ENCODE assay signal across 1 cellular context in the genomic region with DNA sequence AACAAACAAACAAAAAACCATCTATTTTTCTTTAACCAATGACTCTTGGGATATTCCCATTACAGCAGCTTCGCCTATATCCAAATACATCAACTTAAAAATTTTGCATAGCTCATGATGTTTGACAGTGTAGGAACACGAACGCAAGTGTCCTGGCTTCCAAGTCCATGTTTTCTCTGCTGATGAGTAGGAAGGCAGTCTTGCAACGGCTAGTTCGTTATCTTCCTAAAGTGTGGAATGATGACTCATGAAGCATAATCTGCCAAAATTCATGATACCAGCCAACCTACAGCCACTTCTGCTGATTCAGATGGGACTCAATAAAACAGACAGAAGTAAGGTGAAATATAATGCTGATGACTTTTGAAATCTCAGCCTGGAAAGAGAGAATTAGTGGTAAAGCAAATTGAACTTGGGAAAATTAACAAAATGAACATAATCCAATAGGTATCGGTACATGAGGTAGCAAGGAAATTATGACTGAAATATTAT.
A peak's percentile ranks its signal among the peaks of the same experiment; 100 is the strongest.
TF ChIP-seq lines count a peak whose summit lies in the region.

No MANE protein-coding gene starts in this region.

TF ChIP-seq in K562, 482 proteins besides CTCF, POLR2A, EP300 and RAD21 (continues in another document):
- TF ChIP-seq, protein P1, sequence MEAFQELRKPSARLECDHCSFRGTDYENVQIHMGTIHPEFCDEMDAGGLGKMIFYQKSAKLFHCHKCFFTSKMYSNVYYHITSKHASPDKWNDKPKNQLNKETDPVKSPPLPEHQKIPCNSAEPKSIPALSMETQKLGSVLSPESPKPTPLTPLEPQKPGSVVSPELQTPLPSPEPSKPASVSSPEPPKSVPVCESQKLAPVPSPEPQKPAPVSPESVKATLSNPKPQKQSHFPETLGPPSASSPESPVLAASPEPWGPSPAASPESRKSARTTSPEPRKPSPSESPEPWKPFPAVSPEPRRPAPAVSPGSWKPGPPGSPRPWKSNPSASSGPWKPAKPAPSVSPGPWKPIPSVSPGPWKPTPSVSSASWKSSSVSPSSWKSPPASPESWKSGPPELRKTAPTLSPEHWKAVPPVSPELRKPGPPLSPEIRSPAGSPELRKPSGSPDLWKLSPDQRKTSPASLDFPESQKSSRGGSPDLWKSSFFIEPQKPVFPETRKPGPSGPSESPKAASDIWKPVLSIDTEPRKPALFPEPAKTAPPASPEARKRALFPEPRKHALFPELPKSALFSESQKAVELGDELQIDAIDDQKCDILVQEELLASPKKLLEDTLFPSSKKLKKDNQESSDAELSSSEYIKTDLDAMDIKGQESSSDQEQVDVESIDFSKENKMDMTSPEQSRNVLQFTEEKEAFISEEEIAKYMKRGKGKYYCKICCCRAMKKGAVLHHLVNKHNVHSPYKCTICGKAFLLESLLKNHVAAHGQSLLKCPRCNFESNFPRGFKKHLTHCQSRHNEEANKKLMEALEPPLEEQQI (IDR thresholded peaks at IDR 0.05): peak; percentile 17; the same call in 1 of the 2 replicates
- TF ChIP-seq TAF9B (IDR thresholded peaks at IDR 0.05; ENCODE audit: partially characterized antibody) (peak; percentile 45), TAF1 (IDR thresholded peaks at IDR 0.05; ENCODE audit: control insufficient read depth, extremely low read depth, insufficient read depth, low read length, severe bottlenecking) (no peak), THRAP3 (IDR thresholded peaks at IDR 0.05; ENCODE audit: borderline replicate concordance) (0 out of 2 replicates have a peak, but pooled peaks have one; percentile 12), CBFA2T3 (IDR thresholded peaks at IDR 0.05) (peak; percentile 83), FOXM1 (IDR thresholded peaks at IDR 0.05; ENCODE audit: low read depth) (peak; percentile 73; the same call in 1 of the 2 replicates), FOXM1 (CRISPR knock-in tag; IDR thresholded peaks at IDR 0.05; ENCODE audit: low read depth) (no peak), EHMT2 (IDR thresholded peaks at IDR 0.05) (peak; percentile 85), MTA1 (IDR thresholded peaks at IDR 0.05; ENCODE audit: borderline replicate concordance) (no peak), NFE2 (IDR thresholded peaks at IDR 0.05; ENCODE audit: low read depth) (peak; percentile 86), CTBP1 (IDR thresholded peaks at IDR 0.05; ENCODE audit: borderline replicate concordance) (peak; percentile 84; the same call in 1 of the 2 replicates), FOS (IDR thresholded peaks at IDR 0.05; ENCODE audit: extremely low read depth, insufficient read length) (peak; percentile 41), ADNP (tag; IDR thresholded peaks at IDR 0.05) (peak; percentile 45; the same call in 1 of the 2 replicates), ZFP1 (CRISPR knock-in tag; IDR thresholded peaks at IDR 0.05) (no peak), LCOR (CRISPR knock-in tag; IDR thresholded peaks at IDR 0.05) (peak; percentile 94), L3MBTL2 (IDR thresholded peaks at IDR 0.05) (peak; percentile 62; the same call in 1 of the 2 replicates), TOE1 (IDR thresholded peaks at IDR 0.05; ENCODE audit: borderline replicate concordance) (0 out of 2 replicates have a peak, but pooled peaks have one; percentile 10), TOE1 (CRISPR knock-in tag; IDR thresholded peaks at IDR 0.05; ENCODE audit: borderline replicate concordance, low read depth) (no peak), SMARCE1 (IDR thresholded peaks at IDR 0.05) (peak; percentile 86), KDM1A (IDR thresholded peaks at IDR 0.05) (peak in 1 of 2 experiments; percentile 17; a peak in 1 of 4 replicates), ATF1 (CRISPR knock-in tag; IDR thresholded peaks at IDR 0.05) (no peak), ATF1 (tag; IDR thresholded peaks at IDR 0.05) (peak; percentile 43; the same call in 1 of the 2 replicates), MYC (IDR thresholded peaks at IDR 0.05; ENCODE audit: low read depth, low read length) (peak; percentile 35; the same call in 1 of the 2 replicates), MYC (CRISPR knock-in tag; IDR thresholded peaks at IDR 0.05; ENCODE audit: borderline replicate concordance, low read depth) (no peak), FOSL1 (tag; conservative IDR thresholded peaks at IDR 0.05) (peak; percentile 98), MEIS2 (IDR thresholded peaks at IDR 0.05; ENCODE audit: partially characterized antibody) (peak; percentile 47), CBX5 (IDR thresholded peaks at IDR 0.05; ENCODE audit: borderline replicate concordance, low read depth) (0 out of 2 replicates have a peak, but pooled peaks have one; percentile 32), MYNN (IDR thresholded peaks at IDR 0.05) (0 out of 2 replicates have a peak, but pooled peaks have one; percentile 22), MYNN (CRISPR knock-in tag; IDR thresholded peaks at IDR 0.05) (no peak), TRIM28 (IDR thresholded peaks at IDR 0.05) (no peak), C11orf30 (IDR thresholded peaks at IDR 0.05; ENCODE audit: low read depth) (peak; percentile 91), TRIM24 (IDR thresholded peaks at IDR 0.05) (peak; percentile 45 to 74; a peak in 2 of 4 replicates), EP400 (IDR thresholded peaks at IDR 0.05) (0 out of 2 replicates have a peak, but pooled peaks have one; percentile 13), MYBL2 (IDR thresholded peaks at IDR 0.05; ENCODE audit: low read depth) (peak; percentile 57), MYBL2 (CRISPR knock-in tag; IDR thresholded peaks at IDR 0.05; ENCODE audit: borderline replicate concordance) (no peak), CBFA2T2 (conservative IDR thresholded peaks at IDR 0.05) (peak; percentile 41), MTA2 (IDR thresholded peaks at IDR 0.05; ENCODE audit: low read depth) (0 out of 2 replicates have a peak, but pooled peaks have one; percentile 8), SMARCC2 (IDR thresholded peaks at IDR 0.05; ENCODE audit: low read depth) (peak; percentile 79), HDAC6 (IDR thresholded peaks at IDR 0.05; ENCODE audit: low read depth, low read length) (no peak), TCF3 (CRISPR knock-in tag; IDR thresholded peaks at IDR 0.05) (peak; percentile 55), MAFF (IDR thresholded peaks at IDR 0.05; ENCODE audit: low read length) (peak; percentile 79; the same call in 1 of the 2 replicates), RCOR1 (IDR thresholded peaks at IDR 0.05; ENCODE audit: borderline replicate concordance in 1 of 2, low read depth in 2 of 2, low read length in 2 of 2) (peak in 1 of 2 experiments; percentile 83; a peak in 2 of 4 replicates), HDAC1 (IDR thresholded peaks at IDR 0.05) (peak in 1 of 2 experiments; percentile 23; a peak in 1 of 4 replicates), MAFK (IDR thresholded peaks at IDR 0.05; ENCODE audit: low read length) (peak; percentile 71; the same call in 1 of the 2 replicates), HDAC2 (IDR thresholded peaks at IDR 0.05) (peak; percentile 64; the same call in 1 of the 2 replicates), ZNF316 (IDR thresholded peaks at IDR 0.05) (peak; percentile 95), ELF1 (tag; IDR thresholded peaks at IDR 0.05) (no peak), POLR2AphosphoS5 (IDR thresholded peaks at IDR 0.05; ENCODE audit: control insufficient read depth, insufficient read depth, low read depth, low read length) (0 out of 2 replicates have a peak, but pooled peaks have one; percentile 41)
- TF ChIP-seq, protein P2, sequence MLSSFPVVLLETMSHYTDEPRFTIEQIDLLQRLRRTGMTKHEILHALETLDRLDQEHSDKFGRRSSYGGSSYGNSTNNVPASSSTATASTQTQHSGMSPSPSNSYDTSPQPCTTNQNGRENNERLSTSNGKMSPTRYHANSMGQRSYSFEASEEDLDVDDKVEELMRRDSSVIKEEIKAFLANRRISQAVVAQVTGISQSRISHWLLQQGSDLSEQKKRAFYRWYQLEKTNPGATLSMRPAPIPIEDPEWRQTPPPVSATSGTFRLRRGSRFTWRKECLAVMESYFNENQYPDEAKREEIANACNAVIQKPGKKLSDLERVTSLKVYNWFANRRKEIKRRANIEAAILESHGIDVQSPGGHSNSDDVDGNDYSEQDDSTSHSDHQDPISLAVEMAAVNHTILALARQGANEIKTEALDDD (IDR thresholded peaks at IDR 0.05): peak; percentile 57; the same call in 1 of the 2 replicates
- TF ChIP-seq, protein P3, sequence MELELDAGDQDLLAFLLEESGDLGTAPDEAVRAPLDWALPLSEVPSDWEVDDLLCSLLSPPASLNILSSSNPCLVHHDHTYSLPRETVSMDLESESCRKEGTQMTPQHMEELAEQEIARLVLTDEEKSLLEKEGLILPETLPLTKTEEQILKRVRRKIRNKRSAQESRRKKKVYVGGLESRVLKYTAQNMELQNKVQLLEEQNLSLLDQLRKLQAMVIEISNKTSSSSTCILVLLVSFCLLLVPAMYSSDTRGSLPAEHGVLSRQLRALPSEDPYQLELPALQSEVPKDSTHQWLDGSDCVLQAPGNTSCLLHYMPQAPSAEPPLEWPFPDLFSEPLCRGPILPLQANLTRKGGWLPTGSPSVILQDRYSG (tag; conservative IDR thresholded peaks at IDR 0.05; ENCODE audit: low read depth): peak; percentile 0; the same call in 1 of the 2 replicates
- TF ChIP-seq, protein P4, sequence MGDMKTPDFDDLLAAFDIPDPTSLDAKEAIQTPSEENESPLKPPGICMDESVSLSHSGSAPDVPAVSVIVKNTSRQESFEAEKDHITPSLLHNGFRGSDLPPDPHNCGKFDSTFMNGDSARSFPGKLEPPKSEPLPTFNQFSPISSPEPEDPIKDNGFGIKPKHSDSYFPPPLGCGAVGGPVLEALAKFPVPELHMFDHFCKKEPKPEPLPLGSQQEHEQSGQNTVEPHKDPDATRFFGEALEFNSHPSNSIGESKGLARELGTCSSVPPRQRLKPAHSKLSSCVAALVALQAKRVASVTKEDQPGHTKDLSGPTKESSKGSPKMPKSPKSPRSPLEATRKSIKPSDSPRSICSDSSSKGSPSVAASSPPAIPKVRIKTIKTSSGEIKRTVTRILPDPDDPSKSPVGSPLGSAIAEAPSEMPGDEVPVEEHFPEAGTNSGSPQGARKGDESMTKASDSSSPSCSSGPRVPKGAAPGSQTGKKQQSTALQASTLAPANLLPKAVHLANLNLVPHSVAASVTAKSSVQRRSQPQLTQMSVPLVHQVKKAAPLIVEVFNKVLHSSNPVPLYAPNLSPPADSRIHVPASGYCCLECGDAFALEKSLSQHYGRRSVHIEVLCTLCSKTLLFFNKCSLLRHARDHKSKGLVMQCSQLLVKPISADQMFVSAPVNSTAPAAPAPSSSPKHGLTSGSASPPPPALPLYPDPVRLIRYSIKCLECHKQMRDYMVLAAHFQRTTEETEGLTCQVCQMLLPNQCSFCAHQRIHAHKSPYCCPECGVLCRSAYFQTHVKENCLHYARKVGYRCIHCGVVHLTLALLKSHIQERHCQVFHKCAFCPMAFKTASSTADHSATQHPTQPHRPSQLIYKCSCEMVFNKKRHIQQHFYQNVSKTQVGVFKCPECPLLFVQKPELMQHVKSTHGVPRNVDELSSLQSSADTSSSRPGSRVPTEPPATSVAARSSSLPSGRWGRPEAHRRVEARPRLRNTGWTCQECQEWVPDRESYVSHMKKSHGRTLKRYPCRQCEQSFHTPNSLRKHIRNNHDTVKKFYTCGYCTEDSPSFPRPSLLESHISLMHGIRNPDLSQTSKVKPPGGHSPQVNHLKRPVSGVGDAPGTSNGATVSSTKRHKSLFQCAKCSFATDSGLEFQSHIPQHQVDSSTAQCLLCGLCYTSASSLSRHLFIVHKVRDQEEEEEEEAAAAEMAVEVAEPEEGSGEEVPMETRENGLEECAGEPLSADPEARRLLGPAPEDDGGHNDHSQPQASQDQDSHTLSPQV (IDR thresholded peaks at IDR 0.05): peak; percentile 65
- TF ChIP-seq, protein P5, sequence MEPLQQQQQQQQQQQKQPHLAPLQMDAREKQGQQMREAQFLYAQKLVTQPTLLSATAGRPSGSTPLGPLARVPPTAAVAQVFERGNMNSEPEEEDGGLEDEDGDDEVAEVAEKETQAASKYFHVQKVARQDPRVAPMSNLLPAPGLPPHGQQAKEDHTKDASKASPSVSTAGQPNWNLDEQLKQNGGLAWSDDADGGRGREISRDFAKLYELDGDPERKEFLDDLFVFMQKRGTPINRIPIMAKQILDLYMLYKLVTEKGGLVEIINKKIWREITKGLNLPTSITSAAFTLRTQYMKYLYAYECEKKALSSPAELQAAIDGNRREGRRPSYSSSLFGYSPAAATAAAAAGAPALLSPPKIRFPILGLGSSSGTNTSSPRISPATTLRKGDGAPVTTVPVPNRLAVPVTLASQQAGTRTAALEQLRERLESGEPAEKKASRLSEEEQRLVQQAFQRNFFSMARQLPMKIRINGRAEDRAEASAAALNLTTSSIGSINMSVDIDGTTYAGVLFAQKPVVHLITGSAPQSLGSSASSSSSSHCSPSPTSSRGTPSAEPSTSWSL (CRISPR knock-in tag; IDR thresholded peaks at IDR 0.05; ENCODE audit: borderline replicate concordance): no peak
- TF ChIP-seq, protein P6, sequence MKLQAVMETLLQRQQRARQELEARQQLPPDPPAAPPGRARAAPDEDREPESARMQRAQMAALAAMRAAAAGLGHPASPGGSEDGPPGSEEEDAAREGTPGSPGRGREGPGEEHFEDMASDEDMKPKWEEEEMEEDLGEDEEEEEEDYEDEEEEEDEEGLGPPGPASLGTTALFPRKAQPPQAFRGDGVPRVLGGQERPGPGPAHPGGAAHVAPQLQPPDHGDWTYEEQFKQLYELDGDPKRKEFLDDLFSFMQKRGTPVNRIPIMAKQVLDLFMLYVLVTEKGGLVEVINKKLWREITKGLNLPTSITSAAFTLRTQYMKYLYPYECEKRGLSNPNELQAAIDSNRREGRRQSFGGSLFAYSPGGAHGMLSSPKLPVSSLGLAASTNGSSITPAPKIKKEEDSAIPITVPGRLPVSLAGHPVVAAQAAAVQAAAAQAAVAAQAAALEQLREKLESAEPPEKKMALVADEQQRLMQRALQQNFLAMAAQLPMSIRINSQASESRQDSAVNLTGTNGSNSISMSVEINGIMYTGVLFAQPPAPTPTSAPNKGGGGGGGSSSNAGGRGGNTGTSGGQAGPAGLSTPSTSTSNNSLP (IDR thresholded peaks at IDR 0.05; ENCODE audit: borderline replicate concordance, low read depth, low read length): peak; percentile 94
- TF ChIP-seq, protein P7, sequence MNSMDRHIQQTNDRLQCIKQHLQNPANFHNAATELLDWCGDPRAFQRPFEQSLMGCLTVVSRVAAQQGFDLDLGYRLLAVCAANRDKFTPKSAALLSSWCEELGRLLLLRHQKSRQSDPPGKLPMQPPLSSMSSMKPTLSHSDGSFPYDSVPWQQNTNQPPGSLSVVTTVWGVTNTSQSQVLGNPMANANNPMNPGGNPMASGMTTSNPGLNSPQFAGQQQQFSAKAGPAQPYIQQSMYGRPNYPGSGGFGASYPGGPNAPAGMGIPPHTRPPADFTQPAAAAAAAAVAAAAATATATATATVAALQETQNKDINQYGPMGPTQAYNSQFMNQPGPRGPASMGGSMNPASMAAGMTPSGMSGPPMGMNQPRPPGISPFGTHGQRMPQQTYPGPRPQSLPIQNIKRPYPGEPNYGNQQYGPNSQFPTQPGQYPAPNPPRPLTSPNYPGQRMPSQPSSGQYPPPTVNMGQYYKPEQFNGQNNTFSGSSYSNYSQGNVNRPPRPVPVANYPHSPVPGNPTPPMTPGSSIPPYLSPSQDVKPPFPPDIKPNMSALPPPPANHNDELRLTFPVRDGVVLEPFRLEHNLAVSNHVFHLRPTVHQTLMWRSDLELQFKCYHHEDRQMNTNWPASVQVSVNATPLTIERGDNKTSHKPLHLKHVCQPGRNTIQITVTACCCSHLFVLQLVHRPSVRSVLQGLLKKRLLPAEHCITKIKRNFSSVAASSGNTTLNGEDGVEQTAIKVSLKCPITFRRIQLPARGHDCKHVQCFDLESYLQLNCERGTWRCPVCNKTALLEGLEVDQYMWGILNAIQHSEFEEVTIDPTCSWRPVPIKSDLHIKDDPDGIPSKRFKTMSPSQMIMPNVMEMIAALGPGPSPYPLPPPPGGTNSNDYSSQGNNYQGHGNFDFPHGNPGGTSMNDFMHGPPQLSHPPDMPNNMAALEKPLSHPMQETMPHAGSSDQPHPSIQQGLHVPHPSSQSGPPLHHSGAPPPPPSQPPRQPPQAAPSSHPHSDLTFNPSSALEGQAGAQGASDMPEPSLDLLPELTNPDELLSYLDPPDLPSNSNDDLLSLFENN (IDR thresholded peaks at IDR 0.05; ENCODE audit: low read depth in 2 of 2, low read length in 2 of 2): no peak
